8 cellular contexts compared by ENCODE assay signal in genomic region chr12:6768385-6769002, GRCh38. TPM values are rescaled to one million over a fixed set of nuclear protein-coding genes. Genes with fewer than 3 reads are reported as not detected.
A peak's percentile ranks its signal among the peaks of the same experiment; 100 is the strongest.
DNase-seq lines count a peak whose midpoint lies in the region; ATAC-seq and TF ChIP-seq lines count a peak whose summit lies in the region.

No MANE protein-coding gene starts in this region.

- no peaks in the 10 kb centered on the region for H3K27me3 ChIP-seq in ascending aorta
- H3K27me3 ChIP-seq in thyroid gland: no peaks in the 10 kb centered on the region

- H3K4me1 Mint-ChIP-seq in activated CD8-positive, alpha-beta memory T cell treated with anti-CD3 and anti-CD28 coated beads, Interleukin-2, amount 10 ng/mL, durations not matched to agents 7 days and 5 days: peaks cover 55% of the 10 kb centered on the region

- H3K27ac Mint-ChIP-seq in activated CD8-positive, alpha-beta memory T cell treated with anti-CD3 and anti-CD28 coated beads, Interleukin-2, amount 10 ng/mL, durations not matched to agents 7 days and 5 days: no peak overlapping the region

- H3K36me3 Mint-ChIP-seq in activated CD8-positive, alpha-beta memory T cell treated with anti-CD3 and anti-CD28 coated beads, Interleukin-2, amount 10 ng/mL, durations not matched to agents 7 days and 5 days: peaks cover 11% of the 10 kb centered on the region

- H3K4me3 Mint-ChIP-seq in activated CD8-positive, alpha-beta memory T cell treated with anti-CD3 and anti-CD28 coated beads, Interleukin-2, amount 10 ng/mL, durations not matched to agents 7 days and 5 days: peak overlapping the region; percentile 77

- TF ChIP-seq CTCF in ascending aorta (IDR thresholded peaks at IDR 0.05) (no peak), thyroid gland (IDR thresholded peaks at IDR 0.05) (no peak)

- CTCF ChIA-PET in activated CD8-positive, alpha-beta memory T cell treated with anti-CD3 and anti-CD28 coated beads, Interleukin-2, amount 10 ng/mL, durations not matched to agents 7 days and 5 days (lab: Charles Lee): interaction anchor here (4.8 to 6.5 kb wide), 2 partner anchors 11 to 15 kb away, joined by 90 to 108 read pairs; partner anchors contain the start of gene MLF2

- H3K36me3 ChIP-seq in ascending aorta (peaks cover 13 to 18% of the 10 kb centered on the region in 2 donors), thyroid gland (peaks cover 9 to 11% of the 10 kb centered on the region in 2 donors)

- intact Hi-C loops in ascending aorta (cut with DNase I) (loop anchor here (5.0 kb wide), 2 partner anchors 106 to 216 kb away; partner anchors contain the start of gene ING4), thyroid gland (cut with DNase I) (no loop called here)

- H3K27ac ChIP-seq in ascending aorta: peak overlapping the region; percentile 32 to 97
- peak overlapping the region in 2 of 3 donors; percentile 94 to 97 for H3K27ac ChIP-seq in thyroid gland

- no peak for DNase-seq in activated CD8-positive, alpha-beta memory T cell treated with anti-CD3 and anti-CD28 coated beads, Interleukin-2, amount 10 ng/mL, durations not matched to agents 7 days and 5 days
- no peak for DNase-seq in activated CD8-positive, alpha-beta memory T cell treated with anti-CD3 and anti-CD28 coated beads, Interleukin-2, amount 50 U/mL, for 4 hours
- no peak for DNase-seq in ascending aorta (ENCODE audit: low spot score in 2 of 2)
- no peak for DNase-seq in left lobe of liver (ENCODE audit: low spot score)
- DNase-seq in thyroid gland: no peak

- TF ChIP-seq POLR2A in thyroid gland (IDR thresholded peaks at IDR 0.05): no peak

- ATAC-seq in activated CD8-positive, alpha-beta memory T cell treated with anti-CD3 and anti-CD28 coated beads, Interleukin-2, amount 10 ng/mL, durations not matched to agents 7 days and 5 days: no peak
- ATAC-seq in left lobe of liver (peak; percentile 4), GM21447 (IDR thresholded peaks at IDR 0.05; ENCODE audit: unreplicated experiment) (no peak), HG03460 (IDR thresholded peaks at IDR 0.05; ENCODE audit: unreplicated experiment) (no peak), HG03097 (IDR thresholded peaks at IDR 0.05; ENCODE audit: low FRiP score, unreplicated experiment) (no peak)

- peaks cover 15% of the 10 kb centered on the region for H3K27me3 Mint-ChIP-seq in activated CD8-positive, alpha-beta memory T cell treated with anti-CD3 and anti-CD28 coated beads, Interleukin-2, amount 10 ng/mL, durations not matched to agents 7 days and 5 days

- no peaks in the 10 kb centered on the region for H3K9me3 ChIP-seq in ascending aorta
- no peaks in the 10 kb centered on the region for H3K9me3 ChIP-seq in thyroid gland

- WGBS in thyroid gland, 2 donors: 42 to 57% methylated on average over 7 of the region's 7 CpGs

- peaks cover 8 to 29% of the 10 kb centered on the region in 2 donors for H3K4me1 ChIP-seq in ascending aorta
- H3K4me1 ChIP-seq in thyroid gland: peaks cover 26 to 51% of the 10 kb centered on the region in 2 donors

- H3K4me3 ChIP-seq in ascending aorta (peak overlapping the region; percentile 96 to 97), thyroid gland (replicated peaks in 1 of 3) (peak overlapping the region in 1 of 3 donors; percentile 69)

- no peaks in the 10 kb centered on the region for H3K9me3 Mint-ChIP-seq in activated CD8-positive, alpha-beta memory T cell treated with anti-CD3 and anti-CD28 coated beads, Interleukin-2, amount 10 ng/mL, durations not matched to agents 7 days and 5 days (ENCODE audit: low read depth)

RNA-seq across cellular contexts. Expression of gene PTMS, which starts 2.3 kb away (rescaled TPM):
- 100 to 1,000 TPM; 131 to 142 TPM for total RNA-seq in activated CD8-positive, alpha-beta memory T cell treated with anti-CD3 and anti-CD28 coated beads, Interleukin-2, amount 10 ng/mL, durations not matched to agents 7 days and 5 days
- 361 TPM for total RNA-seq in ascending aorta
- total RNA-seq in left lobe of liver: 406 TPM
- 100 to 1,000 TPM in 2 of 4 donors, 10 to 100 TPM in 2; 60.0 to 186 (median 103) TPM for total RNA-seq in thyroid gland

RNA-seq across cellular contexts. Expression of gene LAG3, which starts 3.8 kb away (rescaled TPM):
- 100 to 1,000 TPM; 320 to 420 TPM for total RNA-seq in activated CD8-positive, alpha-beta memory T cell treated with anti-CD3 and anti-CD28 coated beads, Interleukin-2, amount 10 ng/mL, durations not matched to agents 7 days and 5 days
- total RNA-seq in ascending aorta: not detected
- total RNA-seq in left lobe of liver: 2.8 TPM
- total RNA-seq in thyroid gland: under 1 TPM in 1 of 4 donors, not detected in 3; 0.13 TPM

RNA-seq across cellular contexts. Expression of gene MLF2, which starts 15.6 kb away (rescaled TPM):
- 100 to 1,000 TPM; 102 to 113 TPM for total RNA-seq in activated CD8-positive, alpha-beta memory T cell treated with anti-CD3 and anti-CD28 coated beads, Interleukin-2, amount 10 ng/mL, durations not matched to agents 7 days and 5 days
- total RNA-seq in ascending aorta: 145 TPM
- 133 TPM for total RNA-seq in left lobe of liver
- total RNA-seq in thyroid gland: 100 to 1,000 TPM; 110 to 253 (median 196) TPM

RNA-seq across cellular contexts. Expression of gene CD4, which starts 20.8 kb away (rescaled TPM):
- 1 to 10 TPM in 1 of 2 experiments, under 1 TPM in 1; 0.82 to 1.8 TPM for total RNA-seq in activated CD8-positive, alpha-beta memory T cell treated with anti-CD3 and anti-CD28 coated beads, Interleukin-2, amount 10 ng/mL, durations not matched to agents 7 days and 5 days
- total RNA-seq in ascending aorta (2.6 TPM), left lobe of liver (22.7 TPM), thyroid gland (1 to 10 TPM; 3.5 to 8.1 (median 3.9) TPM)

RNA-seq across cellular contexts. Expression of gene COPS7A, which starts 44.6 kb away (rescaled TPM):
- 10 to 100 TPM; 28.2 to 30.0 TPM for total RNA-seq in activated CD8-positive, alpha-beta memory T cell treated with anti-CD3 and anti-CD28 coated beads, Interleukin-2, amount 10 ng/mL, durations not matched to agents 7 days and 5 days
- total RNA-seq in ascending aorta (221 TPM), left lobe of liver (31.1 TPM), thyroid gland (10 to 100 TPM; 44.5 to 86.7 (median 63.1) TPM)

Comparison
In these comparisons a context has a peak if more than half of its experiments do, and no peak if none do; other contexts are left out.
1. RNA of gene LAG3, which starts 3.8 kb away (total RNA-seq): 320 to 420 TPM in activated CD8-positive, alpha-beta memory T cell treated with anti-CD3 and anti-CD28 coated beads, Interleukin-2, amount 10 ng/mL, durations not matched to agents 7 days and 5 days; 2.8 TPM in left lobe of liver (single experiment), 0.13 TPM in thyroid gland and not detected in ascending aorta (single experiment); every median in the first group is over 10 times any median in the second.